7 cellular contexts compared by ENCODE assay signal in genomic region chr11:831132-831864, GRCh38. TPM values are rescaled to one million over a fixed set of nuclear protein-coding genes. Genes with fewer than 3 reads are reported as not detected.
A peak's percentile ranks its signal among the peaks of the same experiment; 100 is the strongest.
DNase-seq lines count a peak whose midpoint lies in the region; ATAC-seq, FAIRE-seq and TF ChIP-seq lines count a peak whose summit lies in the region.

No MANE protein-coding gene starts in this region.

- peaks cover 5% of the 10 kb centered on the region for H3K9me1 ChIP-seq in K562 (ENCODE audit: control insufficient read depth, insufficient read depth, low read length)

- H3K27me3 Mint-ChIP-seq in neural progenitor cell (ENCODE audit: insufficient read depth, low read depth) = peaks cover 37% of the 10 kb centered on the region

- no peaks in the 10 kb centered on the region for H3K36me3 Mint-ChIP-seq in neural progenitor cell

- TF ChIP-seq CTCF in K562 (IDR thresholded peaks at IDR 0.05 in 2 of 3, conservative IDR thresholded peaks at IDR 0.05 in 1 of 3; ENCODE audit: insufficient read depth in 2 of 3, low read depth in 1 of 3, low read length in 3 of 3) (no peak), neural progenitor cell (IDR thresholded peaks at IDR 0.05) (no peak)

- DNase-seq in Caki2 (ENCODE audit: low read depth) (peak; percentile 51), HTR-8/SVneo (ENCODE audit: insufficient read length, low spot score) (no peak), K562 (ENCODE audit: extremely low read depth in 1 of 4, low spot score in 3 of 4) (no peak), neural progenitor cell (ENCODE audit: low spot score) (peak; percentile 49), HCEC 1CT (no peak), DMS114 treated with DMSO at 0.1 percent for 48 hours (lab: John Stamatoyannopoulos, UW; ENCODE audit: unreplicated experiment) (no peak)

- H3K27ac ChIP-seq in K562 (ENCODE audit: extremely low read depth, low read depth, low read length) (no peak overlapping the region), neural progenitor cell (no peak overlapping the region)

- no peaks in the 10 kb centered on the region for H3K9me3 Mint-ChIP-seq in neural progenitor cell

- TF ChIP-seq POLR2A in K562 (conservative IDR thresholded peaks at IDR 0.05) = no peak

- H3F3A ChIP-seq in neural progenitor cell (ENCODE audit: low read depth) = peaks cover 60% of the 10 kb centered on the region

- H3K4me1 Mint-ChIP-seq in neural progenitor cell = peaks cover 44% of the 10 kb centered on the region

- peak overlapping the region; percentile 81 for H3K4me3 Mint-ChIP-seq in neural progenitor cell

- in situ Hi-C loops in Caki2 (cut with HindIII; ENCODE audit: low pct_unique_long_range_greater_than_20kb, low sequenced_read_pairs) (no loop called here), K562 (cut with MboI) (no loop called here)

- H2AFZ ChIP-seq in K562 (ENCODE audit: low read depth, low read length) = no peak overlapping the region
- no peak overlapping the region for H2AFZ ChIP-seq in neural progenitor cell (replicated peaks)

- intact Hi-C loops in K562 (cut with micrococcal nuclease) = no loop called here

- BruUV-seq in K562 (replicated peaks; lab: Mats Ljungman, UMichigan) = no TSS peak

- H3K4me1 ChIP-seq in K562 (replicated peaks in 1 of 2; ENCODE audit: control insufficient read depth in 2 of 2, insufficient read depth in 2 of 2, low read length in 2 of 2) (peaks cover 24 to 91% of the 10 kb centered on the region in 2 experiments), neural progenitor cell (peaks cover 54% of the 10 kb centered on the region)

- FAIRE-seq in HTR-8/SVneo (lab: Jason Lieb, UNC) (peak; percentile 40), K562 (lab: Jason Lieb, UNC) (no peak)

- CTCF ChIA-PET in K562 (lab: Yijun Ruan, JAX; ENCODE audit: low intra/inter-chr PET ratio) = no interaction called here

- POLR2A ChIA-PET in K562 (lab: Yijun Ruan, JAX) = interaction anchor here (0.6 to 2.3 kb wide), 9 partner anchors 8 to 197 kb away, joined by 3 to 11 read pairs (median 4); partner anchors contain the start of gene PNPLA2

- peaks cover 20% of the 10 kb centered on the region; the same call in 1 of the 3 replicates for H3K36me3 ChIP-seq in K562 (ENCODE audit: control insufficient read depth, insufficient read depth, low read length)
- no peaks in the 10 kb centered on the region for H3K36me3 ChIP-seq in neural progenitor cell

- H3K9me3 ChIP-seq in K562 (replicated peaks; ENCODE audit: control insufficient read depth, insufficient read depth, low read depth, low read length) = no peaks in the 10 kb centered on the region
- no peaks in the 10 kb centered on the region for H3K9me3 ChIP-seq in neural progenitor cell (ENCODE audit: low read depth)

- H3K9ac ChIP-seq in K562 (ENCODE audit: insufficient read depth in 1 of 2, low read depth in 2 of 2, low read length in 2 of 2) = peak overlapping the region in 1 of 2 experiments; percentile 96; a peak in 2 of 4 replicates
- H3K9ac ChIP-seq in neural progenitor cell = no peak overlapping the region

- WGBS in K562 (ENCODE audit: insufficient coverage, low coverage, missing lambda C conversion rate) = 84% methylated on average over 17 of the region's 31 CpGs

- TF ChIP-seq RAD21 in K562 (CRISPR knock-in tag; conservative IDR thresholded peaks at IDR 0.05 in 1 of 2, IDR thresholded peaks at IDR 0.05 in 1 of 2) = no peak

- H3K4me2 ChIP-seq in K562 (ENCODE audit: insufficient read depth, low read length) = no peak overlapping the region
- H3K4me2 ChIP-seq in neural progenitor cell = peak overlapping the region; percentile 80

- ATAC-seq in K562 (no peak), HG03280 (IDR thresholded peaks at IDR 0.05; ENCODE audit: unreplicated experiment) (no peak)

- peaks cover 7% of the 10 kb centered on the region for H4K20me1 ChIP-seq in K562 (replicated peaks; ENCODE audit: control insufficient read depth, insufficient read depth, low read length)
- H4K20me1 ChIP-seq in neural progenitor cell (ENCODE audit: low read depth) = peaks cover 65% of the 10 kb centered on the region

- no peak overlapping the region for H3K27ac Mint-ChIP-seq in neural progenitor cell

- no peaks in the 10 kb centered on the region for H3K27me3 ChIP-seq in K562 (ENCODE audit: control insufficient read depth in 2 of 2, insufficient read depth in 2 of 2, low read length in 2 of 2)
- H3K27me3 ChIP-seq in neural progenitor cell = peaks cover 62% of the 10 kb centered on the region

- no peak for TF ChIP-seq EP300 in K562 (IDR thresholded peaks at IDR 0.05; ENCODE audit: low read length)

- H3K79me2 ChIP-seq in K562 (ENCODE audit: control insufficient read depth, insufficient read depth, low read length) = peaks cover 41% of the 10 kb centered on the region
- no peaks in the 10 kb centered on the region for H3K79me2 ChIP-seq in neural progenitor cell (ENCODE audit: low read depth)

- H3K4me3 ChIP-seq in K562 = no peak overlapping the region
- H3K4me3 ChIP-seq in neural progenitor cell = peak overlapping the region; percentile 45

RNA-seq across cellular contexts. Expression of gene CD151, which starts 1.5 kb away (rescaled TPM):
- total RNA-seq in Caki2 (2014; rRNA removed; shearing (Covaris generic); ENCODE audit: low replicate concordance) = 873 and 905 TPM in 2 replicates
- 104 and 449 TPM in 2 replicates for total RNA-seq in K562 (2011; cell fraction: chromatin; rRNA removed; ENCODE audit: low replicate concordance)
- 583 and 614 TPM in 2 replicates for total RNA-seq in K562 (2011; cell fraction: nucleolus; rRNA removed)
- total RNA-seq in K562 (2011; cell fraction: nucleoplasm; rRNA removed) = 235 and 299 TPM in 2 replicates
- total RNA-seq in K562 (2014; rRNA removed) (141 and 185 TPM in 2 replicates), K562 (2014; rRNA removed; fragmentation: Illumina TruSeq; extraction: Trizol) (40.0 and 65.9 TPM in 2 replicates), K562 (2015; rRNA removed; fragmentation: Illumina TruSeq; extraction: Trizol) (121 and 140 TPM in 2 replicates), K562 (2021) (187 and 189 TPM in 2 replicates), neural progenitor cell (ENCODE audit: low replicate concordance) (37.4 and 82.2 TPM in 2 replicates)
- polyA plus RNA-seq in K562 (2011; rRNA removed) (179 and 218 TPM in 2 replicates), K562 (2014; fragmentation: Illumina TruSeq; extraction: Trizol) (95.6 and 190 TPM in 2 replicates), K562 (2014; fragmentation: Nextera tagmentation; extraction: Ambion mirVana) (1 to 10 TPM; 2.3 to 6.5 TPM), K562 (2014; rRNA removed) (187 and 238 TPM in 2 replicates)
- polyA plus RNA-seq in K562 (2011; cell fraction: cytosol; rRNA removed) = 332 and 568 TPM in 2 replicates
- polyA plus RNA-seq in K562 (2011; cell fraction: nucleus; rRNA removed) = 363 and 514 TPM in 2 replicates
- polyA plus RNA-seq in K562 (2012) = 181 and 228 TPM in 2 replicates
- 64.7 and 146 TPM in 2 replicates for polyA minus RNA-seq in K562 (2011; rRNA and poly(A)+ RNA removed)
- polyA minus RNA-seq in K562 (2011; cell fraction: cytosol; rRNA and poly(A)+ RNA removed) = 86.1 and 96.6 TPM in 2 replicates
- 94.5 and 98.4 TPM in 2 replicates for polyA minus RNA-seq in K562 (2011; cell fraction: nucleus; rRNA and poly(A)+ RNA removed)

RNA-seq across cellular contexts. Expression of gene CRACR2B, which starts 3.6 kb away (rescaled TPM):
- total RNA-seq in Caki2 (2014; rRNA removed; shearing (Covaris generic); ENCODE audit: low replicate concordance) = 15.0 and 29.5 TPM in 2 replicates
- total RNA-seq in K562 (2011; cell fraction: chromatin; rRNA removed; ENCODE audit: low replicate concordance) = 32.8 and 134 TPM in 2 replicates
- 116 and 120 TPM in 2 replicates for total RNA-seq in K562 (2011; cell fraction: nucleolus; rRNA removed)
- total RNA-seq in K562 (2011; cell fraction: nucleoplasm; rRNA removed) = 53.6 and 58.1 TPM in 2 replicates
- 19.7 and 21.9 TPM in 2 replicates for total RNA-seq in K562 (2014; rRNA removed)
- 0.86 and 2.3 TPM in 2 replicates for total RNA-seq in K562 (2014; rRNA removed; fragmentation: Illumina TruSeq; extraction: Trizol)
- total RNA-seq in K562 (2015; rRNA removed; fragmentation: Illumina TruSeq; extraction: Trizol) = 5.8 and 6.0 TPM in 2 replicates
- 29.0 and 35.7 TPM in 2 replicates for total RNA-seq in K562 (2021)
- 5.7 and 15.1 TPM in 2 replicates for polyA plus RNA-seq in K562 (2011; rRNA removed)
- 5.8 and 17.5 TPM in 2 replicates for polyA plus RNA-seq in K562 (2011; cell fraction: cytosol; rRNA removed)
- polyA plus RNA-seq in K562 (2011; cell fraction: nucleus; rRNA removed) = 229 and 325 TPM in 2 replicates
- 22.7 and 54.8 TPM in 2 replicates for polyA plus RNA-seq in K562 (2012)
- polyA plus RNA-seq in K562 (2014; fragmentation: Illumina TruSeq; extraction: Trizol) = 7.2 and 13.1 TPM in 2 replicates
- under 1 TPM; 0.10 to 0.13 TPM for polyA plus RNA-seq in K562 (2014; fragmentation: Nextera tagmentation; extraction: Ambion mirVana)
- 40.7 and 51.0 TPM in 2 replicates for polyA plus RNA-seq in K562 (2014; rRNA removed)
- polyA minus RNA-seq in K562 (2011; rRNA and poly(A)+ RNA removed) = 0.84 and 1.6 TPM in 2 replicates
- 5.2 and 6.3 TPM in 2 replicates for polyA minus RNA-seq in K562 (2011; cell fraction: cytosol; rRNA and poly(A)+ RNA removed)
- polyA minus RNA-seq in K562 (2011; cell fraction: nucleus; rRNA and poly(A)+ RNA removed) = 24.2 and 30.4 TPM in 2 replicates
- 3.9 and 11.6 TPM in 2 replicates for total RNA-seq in neural progenitor cell (ENCODE audit: low replicate concordance)

RNA-seq across cellular contexts. Expression of gene POLR2L, which starts 11.0 kb away (rescaled TPM):
- 90.2 and 103 TPM in 2 replicates for total RNA-seq in Caki2 (2014; rRNA removed; shearing (Covaris generic); ENCODE audit: low replicate concordance)
- total RNA-seq in K562 (2011; cell fraction: chromatin; rRNA removed; ENCODE audit: low replicate concordance) = 11.3 and 43.7 TPM in 2 replicates
- total RNA-seq in K562 (2011; cell fraction: nucleolus; rRNA removed) = 55.9 and 78.4 TPM in 2 replicates
- total RNA-seq in K562 (2011; cell fraction: nucleoplasm; rRNA removed) = 39.7 and 45.6 TPM in 2 replicates
- total RNA-seq in K562 (2014; rRNA removed) (688 and 1,043 TPM in 2 replicates), K562 (2014; rRNA removed; fragmentation: Illumina TruSeq; extraction: Trizol) (21.4 and 38.3 TPM in 2 replicates), K562 (2015; rRNA removed; fragmentation: Illumina TruSeq; extraction: Trizol) (170 and 171 TPM in 2 replicates), K562 (2021) (217 and 237 TPM in 2 replicates), neural progenitor cell (ENCODE audit: low replicate concordance) (12.9 and 27.5 TPM in 2 replicates)
- polyA plus RNA-seq in K562 (2011; rRNA removed) (40.7 and 91.6 TPM in 2 replicates), K562 (2014; fragmentation: Illumina TruSeq; extraction: Trizol) (48.1 and 191 TPM in 2 replicates), K562 (2014; fragmentation: Nextera tagmentation; extraction: Ambion mirVana) (100 to 1,000 TPM in 1 of 2 experiments, 10 to 100 TPM in 1; 97.7 to 108 TPM), K562 (2014; rRNA removed) (350 and 635 TPM in 2 replicates)
- polyA plus RNA-seq in K562 (2011; cell fraction: cytosol; rRNA removed) = 76.1 and 201 TPM in 2 replicates
- polyA plus RNA-seq in K562 (2011; cell fraction: nucleus; rRNA removed) = 112 and 200 TPM in 2 replicates
- 226 and 569 TPM in 2 replicates for polyA plus RNA-seq in K562 (2012)
- 35.2 and 74.3 TPM in 2 replicates for polyA minus RNA-seq in K562 (2011; rRNA and poly(A)+ RNA removed)
- polyA minus RNA-seq in K562 (2011; cell fraction: cytosol; rRNA and poly(A)+ RNA removed) = 127 and 132 TPM in 2 replicates
- 29.1 and 33.3 TPM in 2 replicates for polyA minus RNA-seq in K562 (2011; cell fraction: nucleus; rRNA and poly(A)+ RNA removed)

RNA-seq across cellular contexts. Expression of gene TSPAN4, which starts 11.4 kb away (rescaled TPM):
- total RNA-seq in Caki2 (2014; rRNA removed; shearing (Covaris generic); ENCODE audit: low replicate concordance) = 250 and 324 TPM in 2 replicates
- 19.4 and 74.3 TPM in 2 replicates for total RNA-seq in K562 (2011; cell fraction: chromatin; rRNA removed; ENCODE audit: low replicate concordance)
- 78.6 and 92.9 TPM in 2 replicates for total RNA-seq in K562 (2011; cell fraction: nucleolus; rRNA removed)
- total RNA-seq in K562 (2011; cell fraction: nucleoplasm; rRNA removed) = 32.7 and 41.1 TPM in 2 replicates
- total RNA-seq in K562 (2014; rRNA removed) = 23.1 and 40.5 TPM in 2 replicates
- total RNA-seq in K562 (2014; rRNA removed; fragmentation: Illumina TruSeq; extraction: Trizol) = 2.3 and 3.8 TPM in 2 replicates
- 15.7 and 16.7 TPM in 2 replicates for total RNA-seq in K562 (2015; rRNA removed; fragmentation: Illumina TruSeq; extraction: Trizol)
- 27.6 and 28.3 TPM in 2 replicates for total RNA-seq in K562 (2021)
- 21.5 and 42.1 TPM in 2 replicates for polyA plus RNA-seq in K562 (2011; rRNA removed)
- polyA plus RNA-seq in K562 (2011; cell fraction: cytosol; rRNA removed) = 46.2 and 103 TPM in 2 replicates
- polyA plus RNA-seq in K562 (2011; cell fraction: nucleus; rRNA removed) = 108 and 187 TPM in 2 replicates
- 26.1 and 35.7 TPM in 2 replicates for polyA plus RNA-seq in K562 (2012)
- 5.6 and 19.8 TPM in 2 replicates for polyA plus RNA-seq in K562 (2014; fragmentation: Illumina TruSeq; extraction: Trizol)
- 1 to 10 TPM in 1 of 2 experiments, under 1 TPM in 1; 0.07 to 2.4 TPM for polyA plus RNA-seq in K562 (2014; fragmentation: Nextera tagmentation; extraction: Ambion mirVana)
- polyA plus RNA-seq in K562 (2014; rRNA removed) = 31.0 and 33.0 TPM in 2 replicates
- 6.9 and 10.4 TPM in 2 replicates for polyA minus RNA-seq in K562 (2011; rRNA and poly(A)+ RNA removed)
- 27.9 and 34.5 TPM in 2 replicates for polyA minus RNA-seq in K562 (2011; cell fraction: cytosol; rRNA and poly(A)+ RNA removed)
- 18.6 and 21.2 TPM in 2 replicates for polyA minus RNA-seq in K562 (2011; cell fraction: nucleus; rRNA and poly(A)+ RNA removed)
- 19.6 and 58.2 TPM in 2 replicates for total RNA-seq in neural progenitor cell (ENCODE audit: low replicate concordance)

RNA-seq across cellular contexts. Expression of gene PNPLA2, which starts 12.6 kb away (rescaled TPM):
- total RNA-seq in Caki2 (2014; rRNA removed; shearing (Covaris generic); ENCODE audit: low replicate concordance) = 11.6 and 15.3 TPM in 2 replicates
- total RNA-seq in K562 (2011; cell fraction: chromatin; rRNA removed; ENCODE audit: low replicate concordance) = 83.1 and 391 TPM in 2 replicates
- total RNA-seq in K562 (2011; cell fraction: nucleolus; rRNA removed) = 282 and 286 TPM in 2 replicates
- total RNA-seq in K562 (2011; cell fraction: nucleoplasm; rRNA removed) = 136 and 157 TPM in 2 replicates
- total RNA-seq in K562 (2014; rRNA removed) = 22.2 and 32.0 TPM in 2 replicates
- total RNA-seq in K562 (2014; rRNA removed; fragmentation: Illumina TruSeq; extraction: Trizol) = 3.6 and 5.0 TPM in 2 replicates
- total RNA-seq in K562 (2015; rRNA removed; fragmentation: Illumina TruSeq; extraction: Trizol) = 8.4 and 9.0 TPM in 2 replicates
- total RNA-seq in K562 (2021) = 87.1 and 87.5 TPM in 2 replicates
- polyA plus RNA-seq in K562 (2011; rRNA removed) = 6.9 and 29.3 TPM in 2 replicates
- polyA plus RNA-seq in K562 (2011; cell fraction: cytosol; rRNA removed) = 10.0 and 17.9 TPM in 2 replicates
- polyA plus RNA-seq in K562 (2011; cell fraction: nucleus; rRNA removed) = 266 and 420 TPM in 2 replicates
- 39.2 and 88.0 TPM in 2 replicates for polyA plus RNA-seq in K562 (2012)
- polyA plus RNA-seq in K562 (2014; fragmentation: Illumina TruSeq; extraction: Trizol) = 21.4 and 37.1 TPM in 2 replicates
- polyA plus RNA-seq in K562 (2014; fragmentation: Nextera tagmentation; extraction: Ambion mirVana) = under 1 TPM; 0.39 TPM
- polyA plus RNA-seq in K562 (2014; rRNA removed) = 36.4 and 49.4 TPM in 2 replicates
- polyA minus RNA-seq in K562 (2011; rRNA and poly(A)+ RNA removed) = 9.2 and 12.6 TPM in 2 replicates
- polyA minus RNA-seq in K562 (2011; cell fraction: cytosol; rRNA and poly(A)+ RNA removed) = 26.3 TPM in 2 replicates
- 88.9 and 90.9 TPM in 2 replicates for polyA minus RNA-seq in K562 (2011; cell fraction: nucleus; rRNA and poly(A)+ RNA removed)
- total RNA-seq in neural progenitor cell (ENCODE audit: low replicate concordance) = 2.6 and 20.9 TPM in 2 replicates

Comparison
In these comparisons a context has a peak if more than half of its experiments do, and no peak if none do; other contexts are left out.
1. DNase-seq: peak in Caki2 (single experiment) and neural progenitor cell (single experiment); none in HTR-8/SVneo (single experiment), K562 (0 of 4), HCEC 1CT (single experiment) and DMS114 treated with DMSO at 0.1 percent for 48 hours (single experiment).